In the genomic region with DNA sequence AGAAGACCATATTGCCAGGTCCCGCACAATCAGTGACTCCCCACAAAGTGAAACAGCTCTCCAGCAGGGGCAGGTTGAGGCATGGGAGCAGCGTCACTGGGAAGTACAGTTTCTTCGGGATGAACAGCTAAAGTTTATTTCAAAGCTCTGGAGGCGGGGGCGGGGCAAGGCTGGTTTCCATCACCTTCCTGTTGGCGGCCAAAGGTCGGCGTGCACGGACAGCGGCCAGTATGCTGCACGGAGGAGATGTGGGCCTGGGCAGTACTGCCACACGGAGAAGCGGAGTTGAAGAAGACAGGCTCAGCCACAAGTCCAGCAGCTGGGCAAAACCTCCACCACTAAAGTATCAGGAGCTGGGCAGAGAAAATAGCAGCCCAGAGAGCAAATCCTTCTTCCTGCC, we compare ENCODE assay signal across 14 cellular contexts. TPM values are rescaled to one million over a fixed set of nuclear protein-coding genes. Genes with fewer than 3 reads are reported as not detected.
DNase-seq lines count a peak whose midpoint lies in the region; ATAC-seq, FAIRE-seq and TF ChIP-seq lines count a peak whose summit lies in the region.
"Had no signal": no experiment of that assay in that cellular context is flagged by ENCODE, and none has a peak within 500 bp of the region (broad histone marks: within the 10 kb centered on the region; RNA-seq: fewer than 3 reads in every experiment).

No MANE protein-coding gene starts in this region.

- H3K4me2 ChIP-seq in HCT116 (ENCODE audit: low read length) (0 out of 2 replicates have a peak overlapping the region, but pooled peaks have one; percentile 97), H1 (ENCODE audit: insufficient read depth in 1 of 2, low read depth in 2 of 2, low read length in 2 of 2) (peak overlapping the region in 1 of 2 experiments; percentile 69; a peak in 1 of 4 replicates)

- CTCF ChIA-PET in CD4-positive, alpha-beta memory T cell (lab: Charles Lee; ENCODE audit: partially characterized antibody): interaction anchor here (0.9 to 1.4 kb wide), 4 partner anchors 11 to 299 kb away, joined by 3 to 4 read pairs (median 4); no protein-coding TSS in a partner anchor
- CTCF ChIA-PET in HCT116 (lab: Charles Lee): no interaction called here
- CTCF ChIA-PET in H1 (lab: Charles Lee; ENCODE audit: partially characterized antibody): interaction anchor here (1.0 to 2.1 kb wide), 11 partner anchors 14 to 300 kb away, joined by 4 to 10 read pairs (median 6); no protein-coding TSS in a partner anchor

- H3K4me3 Mint-ChIP-seq in CD4-positive, alpha-beta memory T cell: peak overlapping the region in 6 of 8 donors; percentile 16 to 78 (median 72)
- peak overlapping the region; percentile 76 for H3K4me3 Mint-ChIP-seq in natural killer cell

- no peaks in the 10 kb centered on the region for H3K36me3 ChIP-seq in CD4-positive, alpha-beta memory T cell (ENCODE audit: insufficient read depth, low read length)
- H3K36me3 ChIP-seq in HCT116 (ENCODE audit: control insufficient read depth in 1 of 2, insufficient read depth in 2 of 2, low read length in 2 of 2): peaks cover 9 to 16% of the 10 kb centered on the region in 2 experiments; a peak in 3 of 4 replicates
- H3K36me3 ChIP-seq in H1 (ENCODE audit: control insufficient read depth in 2 of 4, insufficient read depth in 4 of 4, low read length in 3 of 4): 0 out of 8 replicates have a peak, but pooled peaks cover 0 to 3% (median 1%) of the 10 kb centered on the region in 4 experiments

- H3K14ac ChIP-seq in H1 (ENCODE audit: insufficient read length): no peak overlapping the region

- no TSS peak for BruUV-seq in HCT116 (replicated peaks; lab: Mats Ljungman, UMichigan)

- peaks cover 21 to 55% (median 38%) of the 10 kb centered on the region in 4 donors for H3K4me1 Mint-ChIP-seq in CD4-positive, alpha-beta memory T cell
- peaks cover 24 to 25% of the 10 kb centered on the region in 2 donors for H3K4me1 Mint-ChIP-seq in natural killer cell

- DNase-seq in CD4-positive, alpha-beta memory T cell: no peak
- DNase-seq in HCT116 (ENCODE audit: low read depth, low spot score) (no peak), H1 (ENCODE audit: low read depth in 1 of 2, low spot score in 2 of 2) (no peak), natural killer cell (no peak), COLO668 (lab: John Stamatoyannopoulos, UW; ENCODE audit: unreplicated experiment) (no peak), head of caudate nucleus (no peak)
- DNase-seq in stimulated activated CD4-positive, alpha-beta T cell treated with anti-CD3 and anti-CD28 coated beads, Interleukin-2, amount 100 ng/mL, for 48 hours: no peak
- DNase-seq: activated T-cell treated with anti-CD3 and anti-CD28 coated beads, Interleukin-2, amount 50 U/mL, for 4 hours; dorsolateral prefrontal cortex; GF-D8; HCEC 1CT; right lobe of liver; stimulated activated naive CD8-positive, alpha-beta T cell treated with anti-CD3 and anti-CD28 coated beads, Interleukin-15, amount 100 ng/mL, for 72 hours had no signal

- H4K20me1 ChIP-seq in HCT116 (ENCODE audit: insufficient read depth) (peaks cover 1% of the 10 kb centered on the region; the same call in 1 of the 2 replicates), H1 (replicated peaks in 1 of 2; ENCODE audit: control insufficient read depth in 1 of 2, insufficient read depth in 2 of 2, low read length in 2 of 2) (peaks cover 6 to 14% of the 10 kb centered on the region in 2 experiments)

- no peak for TF ChIP-seq CTCF in HCT116 (IDR thresholded peaks at IDR 0.05 in 2 of 3, conservative IDR thresholded peaks at IDR 0.05 in 1 of 3; ENCODE audit: borderline replicate concordance in 1 of 3, insufficient read depth in 1 of 3, low read depth in 2 of 3, low read length in 2 of 3)
- TF ChIP-seq CTCF in H1 (IDR thresholded peaks at IDR 0.05; ENCODE audit: control extremely low read depth in 1 of 3, insufficient read depth in 1 of 3, low read depth in 1 of 3, low read length in 3 of 3): no peak
- no peak for TF ChIP-seq CTCF in natural killer cell (IDR thresholded peaks at IDR 0.05)

- no peaks in the 10 kb centered on the region for H3K9me3 ChIP-seq in CD4-positive, alpha-beta memory T cell (ENCODE audit: control insufficient read depth in 1 of 2, low read length in 2 of 2)
- H3K9me3 ChIP-seq in HCT116 (ENCODE audit: control insufficient read depth in 1 of 2, insufficient read depth in 1 of 2, low read depth in 1 of 2, low read length in 2 of 2) (no peaks in the 10 kb centered on the region), H1 (ENCODE audit: insufficient read depth in 2 of 2, low read depth in 1 of 2, low read length in 1 of 2) (no peaks in the 10 kb centered on the region)
- H3K9me3 ChIP-seq: right lobe of liver had no signal

- peaks cover 21 to 22% of the 10 kb centered on the region in 2 donors for H3K36me3 Mint-ChIP-seq in CD4-positive, alpha-beta memory T cell
- no peaks in the 10 kb centered on the region for H3K36me3 Mint-ChIP-seq in natural killer cell

- no peak overlapping the region for H2BK12ac ChIP-seq in H1 (ENCODE audit: low read depth, low read length)

- 65% methylated on average over 13 of the region's 13 CpGs; no CpG with 5 or more reads in 1 of the 2 experiments for WGBS in H1 (ENCODE audit: extremely low coverage in 1 of 2, insufficient coverage in 1 of 2, insufficient read length in 1 of 2, insufficient replicate concordance in 2 of 2, low coverage in 1 of 2, low lambda C conversion rate in 2 of 2, missing lambda C conversion rate in 1 of 2), 2 experiments

- no peak overlapping the region for H2BK20ac ChIP-seq in H1 (ENCODE audit: low read length)

- H3K23me2 ChIP-seq in H1 (ENCODE audit: low read depth, low read length): peaks cover 11% of the 10 kb centered on the region

- no peak overlapping the region for H4K8ac ChIP-seq in H1 (ENCODE audit: extremely low read depth, insufficient read depth, low read length)

- TF ChIP-seq POLR2A in HCT116 (IDR thresholded peaks at IDR 0.05; ENCODE audit: borderline replicate concordance, extremely low read depth, insufficient read depth, insufficient read length) (no peak), H1 (IDR thresholded peaks at IDR 0.05; ENCODE audit: control extremely low read depth in 1 of 2, low read depth in 2 of 2, low read length in 2 of 2) (no peak)

- H2BK120ac ChIP-seq in H1 (replicated peaks; ENCODE audit: low read depth, low read length): no peak overlapping the region

- ATAC-seq in HCT116 (no peak), natural killer cell (no peak), GM19455 (IDR thresholded peaks at IDR 0.05; ENCODE audit: unreplicated experiment) (no peak)

- no peak overlapping the region for H3K23ac ChIP-seq in H1 (ENCODE audit: insufficient read length)

- no peak overlapping the region for H3K4ac ChIP-seq in H1 (replicated peaks; ENCODE audit: insufficient read length, low read depth, low read length)

- TF ChIP-seq RAD21 in HCT116 (IDR thresholded peaks at IDR 0.05; ENCODE audit: low read depth): no peak
- TF ChIP-seq RAD21 in H1 (IDR thresholded peaks at IDR 0.05 in 1 of 2, conservative IDR thresholded peaks at IDR 0.05 in 1 of 2; ENCODE audit: low read depth in 2 of 2, low read length in 2 of 2): no peak

- H2AK5ac ChIP-seq in H1 (ENCODE audit: low read depth, low read length): no peak overlapping the region

- no peak overlapping the region for H3K27ac ChIP-seq in CD4-positive, alpha-beta memory T cell (ENCODE audit: low read depth, low read length)
- H3K27ac ChIP-seq in HCT116 (ENCODE audit: low read depth, low read length) (no peak overlapping the region), H1 (ENCODE audit: low read depth, low read length) (no peak overlapping the region)

- peaks cover 36% of the 10 kb centered on the region for H3K4me1 ChIP-seq in CD4-positive, alpha-beta memory T cell (ENCODE audit: insufficient read depth, low read length)
- H3K4me1 ChIP-seq in HCT116 (ENCODE audit: control insufficient read depth in 1 of 2, insufficient read depth in 2 of 2, low read length in 2 of 2) (peaks cover 5 to 25% of the 10 kb centered on the region in 2 experiments; a peak in 3 of 4 replicates), H1 (replicated peaks in 1 of 4; ENCODE audit: control insufficient read depth in 3 of 4, insufficient read depth in 4 of 4, low read length in 3 of 4) (peaks cover 10 to 30% (median 18%) of the 10 kb centered on the region in 4 experiments)
- H3K4me1 ChIP-seq: right lobe of liver had no signal

- intact Hi-C loops in CD4-positive, alpha-beta memory T cell (cut with micrococcal nuclease): loop anchor here (5.0 kb wide), 1 partner anchor 296 kb away; no protein-coding TSS in a partner anchor
- intact Hi-C loops in HCT116 (cut with micrococcal nuclease): no loop called here
- intact Hi-C loops in natural killer cell (cut with micrococcal nuclease): loop anchor here (10.0 kb wide), 1 partner anchor 1017 kb away; no protein-coding TSS in a partner anchor
- intact Hi-C loops in head of caudate nucleus (cut with DNase I): no loop called here

- no peak overlapping the region for H3K9ac ChIP-seq in HCT116 (ENCODE audit: low read length)
- no peak overlapping the region for H3K9ac ChIP-seq in H1 (replicated peaks in 1 of 4; ENCODE audit: extremely low read depth in 1 of 4, low read depth in 3 of 4, low read length in 3 of 4)

- no peak overlapping the region for H2AFZ ChIP-seq in HCT116 (ENCODE audit: low read depth, low read length, poor library complexity, severe bottlenecking)
- H2AFZ ChIP-seq in H1 (ENCODE audit: low read length): no peak overlapping the region

- RAD21 ChIA-PET in HCT116 (lab: Charles Lee; ENCODE audit: low non-redundant PET in 1 of 2, low total read pairs in 2 of 2, uncharacterized antibody in 2 of 2, unreplicated experiment in 2 of 2): no interaction called here

- no peaks in the 10 kb centered on the region for H3K9me2 ChIP-seq in HCT116 (ENCODE audit: insufficient read depth)

- H2BK15ac ChIP-seq in H1 (ENCODE audit: low read length): no peak overlapping the region

- H2BK5ac ChIP-seq in H1 (ENCODE audit: low read depth, low read length): no peak overlapping the region

- H3K79me1 ChIP-seq in H1 (ENCODE audit: low read depth, low read length): no peaks in the 10 kb centered on the region

- H4K91ac ChIP-seq in H1 (replicated peaks; ENCODE audit: insufficient read length, low read length): no peak overlapping the region

- H3K56ac ChIP-seq in H1 (replicated peaks; ENCODE audit: insufficient read length, low read depth, low read length): no peak overlapping the region

- H3K27me3 Mint-ChIP-seq in CD4-positive, alpha-beta memory T cell: peaks cover 9 to 13% of the 10 kb centered on the region in 2 donors
- H3K27me3 Mint-ChIP-seq in natural killer cell (ENCODE audit: low read depth in 2 of 2): peaks cover 17 to 25% of the 10 kb centered on the region in 2 donors

- no peak overlapping the region for H3K4me3 ChIP-seq in CD4-positive, alpha-beta memory T cell (ENCODE audit: low read length in 2 of 2)
- H3K4me3 ChIP-seq in HCT116 (replicated peaks in 1 of 2; ENCODE audit: low read depth in 1 of 2, low read length in 2 of 2): no peak overlapping the region
- H3K4me3 ChIP-seq in H1 (ENCODE audit: extremely low read depth in 1 of 4, insufficient read depth in 2 of 4, low read depth in 3 of 4, low read length in 4 of 4): no peak overlapping the region

- H3K27me3 ChIP-seq in CD4-positive, alpha-beta memory T cell (ENCODE audit: insufficient read depth, low read length): peaks cover 5% of the 10 kb centered on the region
- H3K27me3 ChIP-seq in HCT116 (ENCODE audit: insufficient read depth, low read length) (no peaks in the 10 kb centered on the region), H1 (replicated peaks in 1 of 4; ENCODE audit: control insufficient read depth in 3 of 4, extremely low read depth in 1 of 4, insufficient read depth in 3 of 4, low read length in 3 of 4) (peaks cover 56 to 81% (median 74%) of the 10 kb centered on the region in 4 experiments)

- TF ChIP-seq EP300 in H1 (IDR thresholded peaks at IDR 0.05; ENCODE audit: borderline replicate concordance in 1 of 2, low read depth in 2 of 2, low read length in 2 of 2): no peak

- H3K79me2 ChIP-seq in HCT116 (ENCODE audit: insufficient read depth, low read length) (peaks cover 32% of the 10 kb centered on the region), H1 (ENCODE audit: control insufficient read depth in 1 of 2, insufficient read depth in 2 of 2, low read length in 2 of 2) (no peaks in the 10 kb centered on the region)

- H3K9me3 Mint-ChIP-seq in CD4-positive, alpha-beta memory T cell: peaks cover 0 to 4% (median under 1%) of the 10 kb centered on the region in 8 donors
- no peaks in the 10 kb centered on the region for H3K9me3 Mint-ChIP-seq in natural killer cell
- H3K9me3 Mint-ChIP-seq: activated T-cell treated with anti-CD3 and anti-CD28 coated beads, Interleukin-2, amount 50 U/mL, for 4 hours; stimulated activated naive CD8-positive, alpha-beta T cell treated with anti-CD3 and anti-CD28 coated beads, Interleukin-15, amount 100 ng/mL, for 72 hours had no signal

- POLR2A ChIA-PET in CD4-positive, alpha-beta memory T cell (lab: Charles Lee; ENCODE audit: partially characterized antibody): interaction anchor here (0.6 to 3.6 kb wide), 4 partner anchors 15 to 438 kb away, joined by 3 to 21 read pairs (median 4); partner anchors contain the start of gene WDR1
- POLR2A ChIA-PET in HCT116 (lab: Charles Lee): interaction anchor here (2.0 kb wide), 1 partner anchor 342 kb away, joined by 5 read pairs; the partner anchor contains the start of gene WDR1
- POLR2A ChIA-PET in H1 (lab: Charles Lee; ENCODE audit: partially characterized antibody): interaction anchor here (1.8 to 2.0 kb wide), 2 partner anchors 38 to 340 kb away, joined by 5 to 7 read pairs; no protein-coding TSS in a partner anchor

- no peak overlapping the region for H4K5ac ChIP-seq in H1 (ENCODE audit: insufficient read length, low read depth, low read length)

- FAIRE-seq in H1 (lab: Jason Lieb, UNC): no peak

- H3K27ac Mint-ChIP-seq in CD4-positive, alpha-beta memory T cell: peak overlapping the region in 5 of 7 donors; percentile 38 to 84 (median 57)
- H3K27ac Mint-ChIP-seq in natural killer cell: peak overlapping the region in 1 of 2 donors; percentile 45
- H3K27ac Mint-ChIP-seq: stimulated activated naive CD8-positive, alpha-beta T cell treated with anti-CD3 and anti-CD28 coated beads, Interleukin-15, amount 100 ng/mL, for 72 hours had no signal

- H3K18ac ChIP-seq in H1 (ENCODE audit: extremely low read depth, low read length): no peak overlapping the region

RNA-seq across cellular contexts. Expression of gene ZNF518B, which starts 1.0 kb away (rescaled TPM):
- total RNA-seq in CD4-positive, alpha-beta memory T cell: 10 to 100 TPM; 48.2 to 48.6 TPM
- 10 to 100 TPM in 1 of 2 donors, 1 to 10 TPM in 1; 7.0 to 10.3 TPM for polyA plus RNA-seq in CD4-positive, alpha-beta memory T cell
- 38.7 TPM for total RNA-seq in HCT116 (2021; ENCODE audit: unreplicated experiment)
- 10.0 and 11.6 TPM in 2 replicates for polyA plus RNA-seq in HCT116 (2012)
- 6.4 and 9.0 TPM in 2 replicates for total RNA-seq in H1 (2021; fragmentation: NEBNext Ultra II Directional; extraction: Animal tissue kit (Norgen Biotek cat#: 25700))
- polyA plus RNA-seq in H1 (2011; rRNA removed): 1.9 and 2.9 TPM in 2 replicates
- 3.2 TPM for polyA plus RNA-seq in H1 (2011; cell fraction: cytosol; rRNA removed)
- 2.9 TPM for polyA plus RNA-seq in H1 (2011; cell fraction: nucleus; rRNA removed)
- 3.9 to 6.0 TPM (median 4.0 TPM) in 4 replicates for polyA plus RNA-seq in H1 (2012, experiment 1 of 2)
- polyA plus RNA-seq in H1 (2012, experiment 2 of 2): 0.38 TPM
- polyA plus RNA-seq in H1 (2013, experiment 1 of 2): 3.3 TPM
- polyA plus RNA-seq in H1 (2013, experiment 2 of 2): 3.2 TPM
- 11.6 and 12.6 TPM in 2 replicates for polyA minus RNA-seq in H1 (2011; rRNA and poly(A)+ RNA removed)
- polyA minus RNA-seq in H1 (2011; cell fraction: cytosol; rRNA and poly(A)+ RNA removed): 16.7 TPM
- 20.8 TPM for polyA minus RNA-seq in H1 (2011; cell fraction: nucleus; rRNA and poly(A)+ RNA removed)
- 10 to 100 TPM; 14.6 to 19.9 (median 15.2) TPM for total RNA-seq in natural killer cell

Comparison
In these comparisons a context has a peak if more than half of its experiments do, and no peak if none do; other contexts are left out.
1. intact Hi-C loops: an anchor here in CD4-positive, alpha-beta memory T cell (5.0 kb wide) and natural killer cell (10.0 kb wide); none called in HCT116 and head of caudate nucleus.